ENCODE assay signal across 8 cellular contexts in genomic region chr14:72104011-72104613, GRCh38.
DNase-seq lines count a peak whose midpoint lies in the region; ATAC-seq and TF ChIP-seq lines count a peak whose summit lies in the region.

No MANE protein-coding gene starts in this region.

- no peaks in the 10 kb centered on the region for H3K9me3 Mint-ChIP-seq in activated naive CD8-positive, alpha-beta T cell treated with anti-CD3 and anti-CD28 coated beads, Interleukin-2, amount 50 U/mL, for 24 hours
- H3K9me3 Mint-ChIP-seq in nephron: peaks cover 5% of the 10 kb centered on the region

- peaks cover 20% of the 10 kb centered on the region for H3K27me3 Mint-ChIP-seq in activated naive CD8-positive, alpha-beta T cell treated with anti-CD3 and anti-CD28 coated beads, Interleukin-2, amount 50 U/mL, for 24 hours
- H3K27me3 Mint-ChIP-seq in nephron (ENCODE audit: low read depth): peaks cover 4% of the 10 kb centered on the region

- H3K36me3 Mint-ChIP-seq in activated naive CD8-positive, alpha-beta T cell treated with anti-CD3 and anti-CD28 coated beads, Interleukin-2, amount 50 U/mL, for 24 hours (ENCODE audit: low read depth): no peaks in the 10 kb centered on the region
- H3K36me3 Mint-ChIP-seq in nephron (ENCODE audit: low read depth): no peaks in the 10 kb centered on the region

- no peaks in the 10 kb centered on the region for H3K4me1 Mint-ChIP-seq in activated naive CD8-positive, alpha-beta T cell treated with anti-CD3 and anti-CD28 coated beads, Interleukin-2, amount 50 U/mL, for 24 hours
- peaks cover 8% of the 10 kb centered on the region for H3K4me1 Mint-ChIP-seq in nephron

- DNase-seq in NCI-H748 (lab: John Stamatoyannopoulos, UW; ENCODE audit: unreplicated experiment) (peak; percentile 33), NCI-H748 treated with DMSO at 0.1 percent for 48 hours (lab: John Stamatoyannopoulos, UW) (no peak), NCI-H460 (ENCODE audit: extremely low read depth, low read depth) (peak; percentile 8), NCI-H2029 treated with DMSO at 0.1 percent for 48 hours (lab: John Stamatoyannopoulos, UW) (no peak), NCI-H510A treated with DMSO at 0.1 percent for 48 hours (lab: John Stamatoyannopoulos, UW) (no peak), ureter (ENCODE audit: low spot score) (no peak)
- DNase-seq in activated naive CD8-positive, alpha-beta T cell treated with anti-CD3 and anti-CD28 coated beads, Interleukin-2, amount 50 U/mL, for 24 hours: peak; percentile 67

- no peak overlapping the region for H3K27ac Mint-ChIP-seq in activated naive CD8-positive, alpha-beta T cell treated with anti-CD3 and anti-CD28 coated beads, Interleukin-2, amount 50 U/mL, for 24 hours
- no peak overlapping the region for H3K27ac Mint-ChIP-seq in nephron

- TF ChIP-seq CTCF in nephron (IDR thresholded peaks at IDR 0.05; ENCODE audit: unreplicated experiment in 3 of 3): peak; percentile 26 to 37 (median 28)

- H3K4me3 Mint-ChIP-seq in activated naive CD8-positive, alpha-beta T cell treated with anti-CD3 and anti-CD28 coated beads, Interleukin-2, amount 50 U/mL, for 24 hours: no peak overlapping the region
- H3K4me3 Mint-ChIP-seq in nephron: no peak overlapping the region

- ATAC-seq in activated naive CD8-positive, alpha-beta T cell treated with anti-CD3 and anti-CD28 coated beads, Interleukin-2, amount 50 U/mL, for 24 hours: no peak

Comparison
In these comparisons a context has a peak if more than half of its experiments do, and no peak if none do; other contexts are left out.
1. DNase-seq: peak in NCI-H748 (single experiment), NCI-H460 (single experiment) and activated naive CD8-positive, alpha-beta T cell treated with anti-CD3 and anti-CD28 coated beads, Interleukin-2, amount 50 U/mL, for 24 hours (single experiment); none in NCI-H748 treated with DMSO at 0.1 percent for 48 hours (single experiment), NCI-H2029 treated with DMSO at 0.1 percent for 48 hours (single experiment), NCI-H510A treated with DMSO at 0.1 percent for 48 hours (single experiment) and ureter (single experiment).